In the genomic region with DNA sequence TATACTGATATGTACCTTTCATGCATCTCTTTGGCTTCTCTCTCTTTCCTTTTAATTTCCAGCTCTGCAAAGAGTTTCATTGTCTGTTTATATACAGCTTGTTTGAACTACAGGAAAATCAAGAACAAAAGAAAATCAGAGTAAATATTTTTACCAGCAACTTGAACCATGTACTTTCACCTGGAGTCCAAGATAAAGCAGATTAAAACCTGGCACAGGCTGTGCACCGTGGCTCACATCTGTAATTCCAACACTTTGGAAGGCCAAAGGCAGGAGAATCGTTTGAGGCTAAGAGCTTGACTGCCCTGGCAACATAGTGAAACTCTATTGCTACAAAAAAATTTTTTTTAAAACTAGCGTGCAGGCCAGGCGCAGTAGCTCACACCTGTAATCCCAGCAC, we compare ENCODE assay signal across 29 cellular contexts. TPM values are rescaled to one million over a fixed set of nuclear protein-coding genes. Genes with fewer than 3 reads are reported as not detected.
A peak's percentile ranks its signal among the peaks of the same experiment; 100 is the strongest.
DNase-seq lines count a peak whose midpoint lies in the region; ATAC-seq, FAIRE-seq and TF ChIP-seq lines count a peak whose summit lies in the region.
"Had no signal": no experiment of that assay in that cellular context is flagged by ENCODE, and none has a peak within 500 bp of the region (broad histone marks: within the 10 kb centered on the region; RNA-seq: fewer than 3 reads in every experiment).

No MANE protein-coding gene starts in this region.

- H3K4me2 ChIP-seq in HepG2 (ENCODE audit: low read depth, low read length): peak overlapping the region; percentile 30; the same call in 1 of the 2 replicates
- H3K4me2 ChIP-seq: BLaER1 had no signal

- TF ChIP-seq POLR2A in HepG2 (IDR thresholded peaks at IDR 0.05; ENCODE audit: insufficient read depth in 1 of 2, low read depth in 2 of 2, low read length in 2 of 2) (no peak), right lobe of liver (IDR thresholded peaks at IDR 0.05) (no peak), stomach (IDR thresholded peaks at IDR 0.05) (no peak), uterus (IDR thresholded peaks at IDR 0.05) (no peak)

- H2AFZ ChIP-seq in HepG2 (ENCODE audit: low read length): no peak overlapping the region

- ATAC-seq in left colon: peak; percentile 53
- ATAC-seq in HepG2: peak; percentile 63
- peak; percentile 77 to 91 (median 88) for ATAC-seq in right lobe of liver
- ATAC-seq: GM12878 had no signal

- no peaks in the 10 kb centered on the region for H3K79me2 ChIP-seq in HepG2 (ENCODE audit: insufficient read depth, low read length)

- in situ Hi-C loops in HepG2 (cut with HindIII; ENCODE audit: extremely low pct_ligation_motif_present, low pct_unique_long_range_greater_than_20kb): loop anchor here (5.0 to 10.0 kb wide), 2 partner anchors 113 to 340 kb away; no protein-coding TSS in a partner anchor

- no peaks in the 10 kb centered on the region for H4K20me1 ChIP-seq in HepG2 (ENCODE audit: insufficient read depth, low read length)

- H3K9me3 ChIP-seq in HepG2 (ENCODE audit: low read length) (no peaks in the 10 kb centered on the region), right lobe of liver (no peaks in the 10 kb centered on the region), stomach (no peaks in the 10 kb centered on the region), uterus (no peaks in the 10 kb centered on the region)
- H3K9me3 ChIP-seq: BE2C, BLaER1 had no signal

- POLR2A ChIA-PET in HepG2 (lab: Yijun Ruan, JAX) (no interaction called here), HEK293T (lab: Yijun Ruan, JAX) (no interaction called here)

- TF ChIP-seq EP300 in HepG2 (IDR thresholded peaks at IDR 0.05; ENCODE audit: low read depth in 2 of 2, low read length in 2 of 2): no peak; a peak in 1 of 4 replicates
- no peak for TF ChIP-seq EP300 in HepG2 (CRISPR knock-in tag; IDR thresholded peaks at IDR 0.05; ENCODE audit: borderline replicate concordance)
- no peak for TF ChIP-seq EP300 in stomach (IDR thresholded peaks at IDR 0.05)

- WGBS in HepG2 (ENCODE audit: low lambda C conversion rate): 57% methylated on average over 4 of the region's 4 CpGs
- WGBS in right lobe of liver (ENCODE audit: insufficient coverage, low coverage, low lambda C conversion rate, missing lambda C conversion rate): 11% methylated on average over 3 of the region's 4 CpGs
- 31 to 59% (median 52%) methylated on average over 4 of the region's 4 CpGs for WGBS in stomach, 5 donors

- FAIRE-seq in HepG2 (lab: Jason Lieb, UNC): no peak
- FAIRE-seq: A204.1, GM12878, GM12892, GM18507, GM19239 had no signal

- H3K36me3 ChIP-seq in HepG2 (replicated peaks in 1 of 2; ENCODE audit: control insufficient read depth in 1 of 2, insufficient read depth in 2 of 2, low read length in 2 of 2) (peaks cover 15 to 58% of the 10 kb centered on the region in 2 experiments), right lobe of liver (peaks cover 0 to 57% (median 33%) of the 10 kb centered on the region in 4 donors), stomach (peaks cover 59 to 100% (median 96%) of the 10 kb centered on the region in 4 donors), uterus (no peaks in the 10 kb centered on the region)

- TF ChIP-seq CTCF in HepG2 (CRISPR knock-in tag; IDR thresholded peaks at IDR 0.05) (no peak), right lobe of liver (IDR thresholded peaks at IDR 0.05) (no peak), stomach (IDR thresholded peaks at IDR 0.05) (no peak), uterus (IDR thresholded peaks at IDR 0.05) (no peak)

- H3K27ac ChIP-seq in HepG2 (ENCODE audit: extremely low read length, insufficient read depth, low read length) (peak overlapping the region; percentile 47), right lobe of liver (peak overlapping the region in 2 of 3 donors; percentile 35 to 56), stomach (no peak overlapping the region), uterus (no peak overlapping the region)
- H3K27ac ChIP-seq: BLaER1 had no signal

- TF ChIP-seq RAD21 in HepG2 (CRISPR knock-in tag; IDR thresholded peaks at IDR 0.05): no peak

- no peak for DNase-seq in left colon
- DNase-seq in HepG2 (ENCODE audit: low spot score): peak; percentile 55
- DNase-seq in right lobe of liver: peak in 1 of 3 donors; percentile 60
- DNase-seq in stomach: peak; percentile 36
- DNase-seq in uterus: no peak
- no peak for DNase-seq in HEK293T (ENCODE audit: extremely low spot score)
- DNase-seq in activated naive CD4-positive, alpha-beta T cell (lab: John Stamatoyannopoulos, UW): no peak
- no peak for DNase-seq in stimulated activated CD4-positive, alpha-beta T cell treated with anti-CD3 and anti-CD28 coated beads, Interleukin-2, amount 100 ng/mL, for 24 hours
- DNase-seq: 8988T; ACHN; BE2C; C1 segment of cervical spinal cord; CD4-positive, alpha-beta memory T cell; CD4-positive, CD25-positive, alpha-beta regulatory T cell; CD8-positive, alpha-beta memory T cell; COR-L47; DMS 273 treated with DMSO at 0.1 percent for 48 hours; DMS153; DMS53; DMS79; DND-41; EL; GDM1 had no signal

- no TSS peak for BruUV-seq in HepG2 (replicated peaks; lab: Mats Ljungman, UMichigan)

- H3K9ac ChIP-seq in HepG2 (ENCODE audit: insufficient read depth, low read depth, low read length): no peak overlapping the region
- H3K9ac ChIP-seq: BLaER1 had no signal

- H3K27me3 ChIP-seq in HepG2 (ENCODE audit: control insufficient read depth in 1 of 2, insufficient read depth in 2 of 2, low read length in 2 of 2) (no peaks in the 10 kb centered on the region), right lobe of liver (no peaks in the 10 kb centered on the region), stomach (no peaks in the 10 kb centered on the region), uterus (no peaks in the 10 kb centered on the region)
- H3K27me3 ChIP-seq: BE2C, BLaER1 had no signal

- H3K4me3 ChIP-seq in HepG2 (replicated peaks in 1 of 3; ENCODE audit: insufficient read depth in 1 of 3, low read depth in 2 of 3, low read length in 3 of 3) (no peak overlapping the region), right lobe of liver (no peak overlapping the region), stomach (no peak overlapping the region), uterus (no peak overlapping the region)
- H3K4me3 ChIP-seq: BLaER1, GM12878 had no signal

- intact Hi-C loops in left colon (cut with DNase I, micrococcal nuclease) (loop anchor here in 1 of 2 donors (5.0 kb wide), 1 partner anchor 113 kb away; no protein-coding TSS in a partner anchor), HepG2 (cut with micrococcal nuclease; ENCODE audit: unreplicated experiment) (no loop called here), right lobe of liver (cut with DNase I) (loop anchor here in 1 of 2 donors (10.0 kb wide), 1 partner anchor 110 kb away; no protein-coding TSS in a partner anchor), stomach (cut with DNase I; ENCODE audit: low total_unique reads) (no loop called here), uterus (cut with DNase I; ENCODE audit: low total_unique reads) (no loop called here)

- peaks cover 17% of the 10 kb centered on the region for H3K4me1 ChIP-seq in HepG2 (ENCODE audit: insufficient read depth, low read length)
- peaks cover 0 to 21% (median 8%) of the 10 kb centered on the region in 4 donors for H3K4me1 ChIP-seq in right lobe of liver
- peaks cover 0 to 27% (median 9%) of the 10 kb centered on the region in 4 donors for H3K4me1 ChIP-seq in stomach
- no peaks in the 10 kb centered on the region for H3K4me1 ChIP-seq in uterus
- H3K4me1 ChIP-seq: BE2C had no signal

- CTCF ChIA-PET in HepG2 (lab: Yijun Ruan, JAX; ENCODE audit: low intra/inter-chr PET ratio, low total read pairs) (no interaction called here), HEK293T (lab: Yijun Ruan, JAX) (interaction anchor here (1.3 kb wide), 1 partner anchor 114 kb away, joined by 4 read pairs; no protein-coding TSS in a partner anchor)

RNA-seq across cellular contexts. Expression of a gene that starts 27.6 kb away (rescaled TPM):
- total RNA-seq in left colon (10 to 100 TPM; 45.7 to 48.6 TPM), HepG2 (2016; rRNA removed; fragmentation: Illumina TruSeq; extraction: Trizol) (126 and 180 TPM in 2 replicates), right lobe of liver (10 to 100 TPM; 22.2 to 34.4 (median 28.2) TPM), stomach (100 to 1,000 TPM in 1 of 5 donors, 10 to 100 TPM in 4; 38.4 to 111 (median 79.7) TPM), uterus (10 to 100 TPM; 24.3 to 90.9 (median 56.2) TPM)
- total RNA-seq in HepG2 (2016; cell fraction: cytosol; rRNA removed; fragmentation: Illumina TruSeq; extraction: Trizol; ENCODE audit: low read depth): 25.1 and 26.4 TPM in 2 replicates
- 132 and 187 TPM in 2 replicates for total RNA-seq in HepG2 (2016; cell fraction: insoluble cytoplasmic fraction; rRNA removed; fragmentation: Illumina TruSeq; extraction: Trizol)
- total RNA-seq in HepG2 (2016; cell fraction: membrane; rRNA removed; fragmentation: Illumina TruSeq; extraction: Trizol): 45.3 and 52.1 TPM in 2 replicates
- total RNA-seq in HepG2 (2016; cell fraction: nucleus; rRNA removed; fragmentation: Illumina TruSeq; extraction: Trizol): 55.9 and 61.0 TPM in 2 replicates
- polyA plus RNA-seq in HepG2 (2011; rRNA removed) (48.4 and 54.5 TPM in 2 replicates), stomach (10 to 100 TPM; 59.5 to 75.6 (median 73.2) TPM)
- 36.4 and 46.8 TPM in 2 replicates for polyA plus RNA-seq in HepG2 (2011; cell fraction: cytosol; rRNA removed)
- 20.6 and 24.0 TPM in 2 replicates for polyA plus RNA-seq in HepG2 (2011; cell fraction: nucleus; rRNA removed)
- 54.3 and 68.8 TPM in 2 replicates for polyA plus RNA-seq in HepG2 (2012)
- polyA plus RNA-seq in HepG2 (2016; cell fraction: cytosol; fragmentation: Illumina TruSeq; extraction: Trizol; ENCODE audit: low read depth): 24.2 and 24.3 TPM in 2 replicates
- polyA plus RNA-seq in HepG2 (2016; cell fraction: insoluble cytoplasmic fraction; fragmentation: Illumina TruSeq; extraction: Trizol; ENCODE audit: low read depth): 224 and 245 TPM in 2 replicates
- 43.7 and 45.5 TPM in 2 replicates for polyA plus RNA-seq in HepG2 (2016; cell fraction: membrane; fragmentation: Illumina TruSeq; extraction: Trizol; ENCODE audit: low read depth)
- 124 and 135 TPM in 2 replicates for polyA plus RNA-seq in HepG2 (2016; cell fraction: nucleus; fragmentation: Illumina TruSeq; extraction: Trizol; ENCODE audit: insufficient read depth, low read depth)
- polyA minus RNA-seq in HepG2 (2011; rRNA and poly(A)+ RNA removed; ENCODE audit: low replicate concordance): 33.9 and 41.6 TPM in 2 replicates
- 16.9 and 17.8 TPM in 2 replicates for polyA minus RNA-seq in HepG2 (2011; cell fraction: cytosol; rRNA and poly(A)+ RNA removed)
- polyA minus RNA-seq in HepG2 (2011; cell fraction: nucleus; rRNA and poly(A)+ RNA removed): 15.6 and 21.8 TPM in 2 replicates

RNA-seq across cellular contexts. Expression of a gene that starts 28.8 kb away (rescaled TPM):
- 1 to 10 TPM; 2.4 to 3.7 TPM for total RNA-seq in left colon
- total RNA-seq in HepG2 (2016; rRNA removed; fragmentation: Illumina TruSeq; extraction: Trizol): 0.18 and 0.27 TPM in 2 replicates
- total RNA-seq in HepG2 (2016; cell fraction: cytosol; rRNA removed; fragmentation: Illumina TruSeq; extraction: Trizol; ENCODE audit: low read depth): not detected in 2 replicates
- 0.18 and 0.22 TPM in 2 replicates for total RNA-seq in HepG2 (2016; cell fraction: insoluble cytoplasmic fraction; rRNA removed; fragmentation: Illumina TruSeq; extraction: Trizol)
- total RNA-seq in HepG2 (2016; cell fraction: membrane; rRNA removed; fragmentation: Illumina TruSeq; extraction: Trizol): 0.19 and 0.21 TPM in 2 replicates
- total RNA-seq in HepG2 (2016; cell fraction: nucleus; rRNA removed; fragmentation: Illumina TruSeq; extraction: Trizol): 0.09 and 0.12 TPM in 2 replicates
- 22.8 and 24.0 TPM in 2 replicates for polyA plus RNA-seq in HepG2 (2011; rRNA removed)
- polyA plus RNA-seq in HepG2 (2011; cell fraction: cytosol; rRNA removed): 26.7 and 29.6 TPM in 2 replicates
- polyA plus RNA-seq in HepG2 (2011; cell fraction: nucleus; rRNA removed): 4.9 and 6.8 TPM in 2 replicates
- 10.9 and 16.0 TPM in 2 replicates for polyA plus RNA-seq in HepG2 (2012)
- 0.05 TPM in 1 of 2 replicates, not detected in the other for polyA plus RNA-seq in HepG2 (2016; cell fraction: cytosol; fragmentation: Illumina TruSeq; extraction: Trizol; ENCODE audit: low read depth)
- 0.32 and 0.41 TPM in 2 replicates for polyA plus RNA-seq in HepG2 (2016; cell fraction: insoluble cytoplasmic fraction; fragmentation: Illumina TruSeq; extraction: Trizol; ENCODE audit: low read depth)
- polyA plus RNA-seq in HepG2 (2016; cell fraction: membrane; fragmentation: Illumina TruSeq; extraction: Trizol; ENCODE audit: low read depth): 0.07 and 0.11 TPM in 2 replicates
- 0.18 and 0.37 TPM in 2 replicates for polyA plus RNA-seq in HepG2 (2016; cell fraction: nucleus; fragmentation: Illumina TruSeq; extraction: Trizol; ENCODE audit: insufficient read depth, low read depth)
- polyA minus RNA-seq in HepG2 (2011; rRNA and poly(A)+ RNA removed; ENCODE audit: low replicate concordance): 0.65 and 54.4 TPM in 2 replicates
- polyA minus RNA-seq in HepG2 (2011; cell fraction: cytosol; rRNA and poly(A)+ RNA removed): 6.2 and 10.5 TPM in 2 replicates
- polyA minus RNA-seq in HepG2 (2011; cell fraction: nucleus; rRNA and poly(A)+ RNA removed): 2.2 and 3.5 TPM in 2 replicates
- total RNA-seq in right lobe of liver: 1 to 10 TPM in 5 of 6 experiments, under 1 TPM in 1; 0.90 to 5.2 (median 1.9) TPM
- 1 to 10 TPM in 3 of 5 donors, under 1 TPM in 1, not detected in 1; 0.45 to 3.5 (median 2.5) TPM for total RNA-seq in stomach
- polyA plus RNA-seq in stomach: 1 to 10 TPM; 1.2 to 1.9 (median 1.7) TPM
- 1 to 10 TPM in 3 of 4 donors, under 1 TPM in 1; under 0.01 to 7.1 (median 1.9) TPM for total RNA-seq in uterus

RNA-seq across cellular contexts. Expression of a gene that starts 30.7 kb away (rescaled TPM):
- total RNA-seq in left colon: 100 to 1,000 TPM; 251 to 302 TPM
- total RNA-seq in HepG2 (2016; rRNA removed; fragmentation: Illumina TruSeq; extraction: Trizol): 131 and 143 TPM in 2 replicates
- 48.9 and 52.9 TPM in 2 replicates for total RNA-seq in HepG2 (2016; cell fraction: cytosol; rRNA removed; fragmentation: Illumina TruSeq; extraction: Trizol; ENCODE audit: low read depth)
- total RNA-seq in HepG2 (2016; cell fraction: insoluble cytoplasmic fraction; rRNA removed; fragmentation: Illumina TruSeq; extraction: Trizol): 135 and 167 TPM in 2 replicates
- 52.5 and 57.7 TPM in 2 replicates for total RNA-seq in HepG2 (2016; cell fraction: membrane; rRNA removed; fragmentation: Illumina TruSeq; extraction: Trizol)
- 53.2 and 53.6 TPM in 2 replicates for total RNA-seq in HepG2 (2016; cell fraction: nucleus; rRNA removed; fragmentation: Illumina TruSeq; extraction: Trizol)
- 85.5 and 97.7 TPM in 2 replicates for polyA plus RNA-seq in HepG2 (2011; rRNA removed)
- 137 and 146 TPM in 2 replicates for polyA plus RNA-seq in HepG2 (2011; cell fraction: cytosol; rRNA removed)
- 78.4 and 120 TPM in 2 replicates for polyA plus RNA-seq in HepG2 (2011; cell fraction: nucleus; rRNA removed)
- 116 and 168 TPM in 2 replicates for polyA plus RNA-seq in HepG2 (2012)
- polyA plus RNA-seq in HepG2 (2016; cell fraction: cytosol; fragmentation: Illumina TruSeq; extraction: Trizol; ENCODE audit: low read depth): 56.9 and 60.0 TPM in 2 replicates
- 155 and 173 TPM in 2 replicates for polyA plus RNA-seq in HepG2 (2016; cell fraction: insoluble cytoplasmic fraction; fragmentation: Illumina TruSeq; extraction: Trizol; ENCODE audit: low read depth)
- 59.9 and 60.4 TPM in 2 replicates for polyA plus RNA-seq in HepG2 (2016; cell fraction: membrane; fragmentation: Illumina TruSeq; extraction: Trizol; ENCODE audit: low read depth)
- polyA plus RNA-seq in HepG2 (2016; cell fraction: nucleus; fragmentation: Illumina TruSeq; extraction: Trizol; ENCODE audit: insufficient read depth, low read depth): 116 and 123 TPM in 2 replicates
- polyA minus RNA-seq in HepG2 (2011; rRNA and poly(A)+ RNA removed; ENCODE audit: low replicate concordance): 26.2 and 37.8 TPM in 2 replicates
- 26.0 and 33.5 TPM in 2 replicates for polyA minus RNA-seq in HepG2 (2011; cell fraction: cytosol; rRNA and poly(A)+ RNA removed)
- polyA minus RNA-seq in HepG2 (2011; cell fraction: nucleus; rRNA and poly(A)+ RNA removed): 17.9 and 22.1 TPM in 2 replicates
- total RNA-seq in right lobe of liver: 100 to 1,000 TPM in 4 of 6 experiments, 10 to 100 TPM in 2; 86.7 to 315 (median 116) TPM
- 100 to 1,000 TPM; 146 to 548 (median 341) TPM for total RNA-seq in stomach
- 100 to 1,000 TPM; 520 to 559 (median 540) TPM for polyA plus RNA-seq in stomach
- 100 to 1,000 TPM in 1 of 4 donors, 10 to 100 TPM in 3; 57.1 to 103 (median 82.2) TPM for total RNA-seq in uterus

RNA-seq across cellular contexts. Expression of a gene that starts 54.1 kb away (rescaled TPM):
- total RNA-seq in left colon (10 to 100 TPM; 34.7 to 40.3 TPM), HepG2 (2016; rRNA removed; fragmentation: Illumina TruSeq; extraction: Trizol) (10.4 and 13.2 TPM in 2 replicates), right lobe of liver (10 to 100 TPM in 4 of 6 experiments, 1 to 10 TPM in 2; 4.5 to 17.9 (median 14.0) TPM), stomach (10 to 100 TPM in 1 of 5 donors, 1 to 10 TPM in 4; 2.3 to 20.3 (median 3.3) TPM), uterus (10 to 100 TPM in 1 of 4 donors, 1 to 10 TPM in 3; 4.9 to 15.9 (median 7.9) TPM)
- total RNA-seq in HepG2 (2016; cell fraction: cytosol; rRNA removed; fragmentation: Illumina TruSeq; extraction: Trizol; ENCODE audit: low read depth): 2.1 and 2.5 TPM in 2 replicates
- total RNA-seq in HepG2 (2016; cell fraction: insoluble cytoplasmic fraction; rRNA removed; fragmentation: Illumina TruSeq; extraction: Trizol): 10.0 and 12.0 TPM in 2 replicates
- total RNA-seq in HepG2 (2016; cell fraction: membrane; rRNA removed; fragmentation: Illumina TruSeq; extraction: Trizol): 5.6 and 7.1 TPM in 2 replicates
- 8.1 and 8.4 TPM in 2 replicates for total RNA-seq in HepG2 (2016; cell fraction: nucleus; rRNA removed; fragmentation: Illumina TruSeq; extraction: Trizol)
- polyA plus RNA-seq in HepG2 (2011; rRNA removed) (19.1 and 24.8 TPM in 2 replicates), stomach (10 to 100 TPM in 1 of 3 donors, 1 to 10 TPM in 2; 6.7 to 11.5 (median 7.9) TPM)
- polyA plus RNA-seq in HepG2 (2011; cell fraction: cytosol; rRNA removed): 11.7 and 14.9 TPM in 2 replicates
- 26.7 and 32.2 TPM in 2 replicates for polyA plus RNA-seq in HepG2 (2011; cell fraction: nucleus; rRNA removed)
- 7.3 and 18.2 TPM in 2 replicates for polyA plus RNA-seq in HepG2 (2012)
- polyA plus RNA-seq in HepG2 (2016; cell fraction: cytosol; fragmentation: Illumina TruSeq; extraction: Trizol; ENCODE audit: low read depth): 1.3 and 1.4 TPM in 2 replicates
- polyA plus RNA-seq in HepG2 (2016; cell fraction: insoluble cytoplasmic fraction; fragmentation: Illumina TruSeq; extraction: Trizol; ENCODE audit: low read depth): 9.6 and 12.1 TPM in 2 replicates
- 4.3 and 4.7 TPM in 2 replicates for polyA plus RNA-seq in HepG2 (2016; cell fraction: membrane; fragmentation: Illumina TruSeq; extraction: Trizol; ENCODE audit: low read depth)
- 14.7 and 15.5 TPM in 2 replicates for polyA plus RNA-seq in HepG2 (2016; cell fraction: nucleus; fragmentation: Illumina TruSeq; extraction: Trizol; ENCODE audit: insufficient read depth, low read depth)
- 21.9 and 39.6 TPM in 2 replicates for polyA minus RNA-seq in HepG2 (2011; rRNA and poly(A)+ RNA removed; ENCODE audit: low replicate concordance)
- polyA minus RNA-seq in HepG2 (2011; cell fraction: cytosol; rRNA and poly(A)+ RNA removed): 9.8 and 11.5 TPM in 2 replicates
- 11.8 and 11.9 TPM in 2 replicates for polyA minus RNA-seq in HepG2 (2011; cell fraction: nucleus; rRNA and poly(A)+ RNA removed)

Comparison
In these comparisons a context has a peak if more than half of its experiments do, and no peak if none do; other contexts are left out.
1. DNase-seq: peak in HepG2 (single experiment) and stomach (single experiment); none in left colon (0 of 2), uterus (0 of 2), HEK293T (single experiment), activated naive CD4-positive, alpha-beta T cell (0 of 4) and stimulated activated CD4-positive, alpha-beta T cell treated with anti-CD3 and anti-CD28 coated beads, Interleukin-2, amount 100 ng/mL, for 24 hours (0 of 2).
2. H3K27ac ChIP-seq: peak in HepG2 (single experiment) and right lobe of liver (2 of 3); none in stomach (0 of 5) and uterus (0 of 2).
3. Peak in every context shown above with its lines, with median percentiles within 50 percentile points of each other: ATAC-seq.